9 cellular contexts compared by ENCODE assay signal in the genomic region with DNA sequence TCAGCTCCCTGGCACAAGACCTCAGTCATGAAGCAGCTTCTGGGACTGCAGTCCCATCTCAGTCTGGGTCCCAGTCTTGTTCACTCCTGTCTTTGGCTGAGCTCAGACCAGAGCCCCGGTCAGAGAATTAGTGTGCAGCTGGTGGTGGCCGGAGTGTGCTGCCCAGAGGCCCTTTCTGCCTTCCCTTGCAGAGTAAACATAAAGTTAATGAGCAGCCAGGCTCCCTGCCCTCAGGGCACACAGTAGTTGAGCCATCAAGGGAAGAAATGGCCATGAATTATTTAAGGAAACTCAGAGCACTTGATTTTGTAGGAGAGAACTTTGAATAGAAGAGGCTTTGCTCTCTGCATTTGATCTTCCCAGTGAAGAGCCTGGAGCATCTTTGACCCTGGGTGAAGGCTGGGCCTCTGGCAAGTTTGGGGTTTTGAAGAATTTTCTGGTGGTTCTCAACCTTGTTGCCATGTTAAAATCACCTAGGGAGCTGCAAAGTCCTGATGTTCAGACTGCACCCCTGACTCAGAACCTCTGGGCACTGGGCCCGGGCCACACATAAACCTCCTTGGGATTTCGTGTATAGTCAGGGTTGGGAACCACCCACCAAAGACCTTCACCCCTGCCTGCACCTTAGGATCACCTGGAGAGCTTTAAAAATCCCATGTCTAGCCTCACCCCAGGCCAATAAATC. TPM values are rescaled to one million over a fixed set of nuclear protein-coding genes. Genes with fewer than 3 reads are reported as not detected.
DNase-seq lines count a peak whose midpoint lies in the region; ATAC-seq, FAIRE-seq and TF ChIP-seq lines count a peak whose summit lies in the region.
"Had no signal": no experiment of that assay in that cellular context is flagged by ENCODE, and none has a peak within 500 bp of the region (broad histone marks: within the 10 kb centered on the region; RNA-seq: fewer than 3 reads in every experiment).

No MANE protein-coding gene starts in this region.

- no peaks in the 10 kb centered on the region for H3K9me3 Mint-ChIP-seq in CD4-positive, CD25-positive, alpha-beta regulatory T cell
- H3K9me3 Mint-ChIP-seq: stimulated activated naive CD8-positive, alpha-beta T cell treated with anti-CD3 and anti-CD28 coated beads, Interleukin-15, Interleukin-2, amounts not matched to agents 100 ng/mL and 50 ng/mL, for 24 hours had no signal

- no peak for TF ChIP-seq CTCF in mucosa of descending colon (IDR thresholded peaks at IDR 0.05)

- no peak for TF ChIP-seq POLR2A in H54 (IDR thresholded peaks at IDR 0.05; ENCODE audit: low read depth, low read length)

- no peak for DNase-seq in CD4-positive, CD25-positive, alpha-beta regulatory T cell
- DNase-seq in H7 (peak; percentile 19), T47D (ENCODE audit: low read depth in 1 of 2, low spot score in 1 of 2) (peak; percentile 45 to 80), mucosa of descending colon (peak in 2 of 3 donors; percentile 44 to 53), NCI-H526 treated with DMSO at 0.1 percent for 48 hours (lab: John Stamatoyannopoulos, UW) (no peak), H54 (ENCODE audit: insufficient read length, low spot score) (no peak)

- peaks cover 44% of the 10 kb centered on the region for H3K4me1 ChIP-seq in CD4-positive, CD25-positive, alpha-beta regulatory T cell (ENCODE audit: control insufficient read depth, insufficient read depth, low read length, poor library complexity, severe bottlenecking)
- H3K4me1 ChIP-seq in mucosa of descending colon (ENCODE audit: low read depth): peaks cover 23% of the 10 kb centered on the region

- no peaks in the 10 kb centered on the region for H3K36me3 ChIP-seq in CD4-positive, CD25-positive, alpha-beta regulatory T cell (ENCODE audit: control insufficient read depth, insufficient read depth, low read length)
- H3K36me3 ChIP-seq in H7 (replicated peaks; ENCODE audit: control insufficient read depth, insufficient read depth, low read length) (peaks cover 1% of the 10 kb centered on the region; the same call in 1 of the 2 replicates), mucosa of descending colon (ENCODE audit: low read depth) (no peaks in the 10 kb centered on the region)

- no peaks in the 10 kb centered on the region for H3K27me3 ChIP-seq in CD4-positive, CD25-positive, alpha-beta regulatory T cell (ENCODE audit: control insufficient read depth, insufficient read depth, low read length)
- no peaks in the 10 kb centered on the region for H3K27me3 ChIP-seq in H7 (ENCODE audit: control insufficient read depth, insufficient read depth, low read length)

- H3K4me1 Mint-ChIP-seq in CD4-positive, CD25-positive, alpha-beta regulatory T cell: peaks cover 6 to 79% (median 45%) of the 10 kb centered on the region in 4 donors

- intact Hi-C loops in mucosa of descending colon (cut with DNase I, micrococcal nuclease): no loop called here

- H3K9me3 ChIP-seq in CD4-positive, CD25-positive, alpha-beta regulatory T cell (ENCODE audit: control insufficient read depth in 2 of 2, low read length in 2 of 2): no peaks in the 10 kb centered on the region
- no peaks in the 10 kb centered on the region for H3K9me3 ChIP-seq in mucosa of descending colon

- no peak overlapping the region for H3K4me3 ChIP-seq in CD4-positive, CD25-positive, alpha-beta regulatory T cell (ENCODE audit: low read depth, low read length)
- H3K4me3 ChIP-seq in H7 (ENCODE audit: insufficient read depth, low read depth, low read length) (no peak overlapping the region), mucosa of descending colon (no peak overlapping the region)

- in situ Hi-C loops in T47D (cut with HindIII; ENCODE audit: low pct_unique_long_range_greater_than_20kb, low sequenced_read_pairs): no loop called here

- H3K27me3 Mint-ChIP-seq in CD4-positive, CD25-positive, alpha-beta regulatory T cell: no peaks in the 10 kb centered on the region

- no peak overlapping the region for H3K27ac ChIP-seq in CD4-positive, CD25-positive, alpha-beta regulatory T cell (ENCODE audit: insufficient read depth, low read length, poor library complexity, severe bottlenecking)

- H3K27ac Mint-ChIP-seq in CD4-positive, CD25-positive, alpha-beta regulatory T cell: peak overlapping the region; percentile 89 to 97 (median 96)
- H3K27ac Mint-ChIP-seq: stimulated activated naive CD8-positive, alpha-beta T cell treated with anti-CD3 and anti-CD28 coated beads, Interleukin-15, Interleukin-2, amounts not matched to agents 100 ng/mL and 50 ng/mL, for 24 hours had no signal

- peak overlapping the region; percentile 16 to 76 (median 48) for H3K4me3 Mint-ChIP-seq in CD4-positive, CD25-positive, alpha-beta regulatory T cell

- ATAC-seq in CD4-positive, CD25-positive, alpha-beta regulatory T cell (ENCODE audit: low read depth in 2 of 2): no peak
- peak; percentile 72 for ATAC-seq in mucosa of descending colon
- ATAC-seq in HG02840 (IDR thresholded peaks at IDR 0.05; ENCODE audit: low FRiP score, unreplicated experiment): no peak
- ATAC-seq in GM19351 (IDR thresholded peaks at IDR 0.05; ENCODE audit: unreplicated experiment): no peak

- FAIRE-seq in H54 (lab: Jason Lieb, UNC): no peak

- peaks cover 34% of the 10 kb centered on the region for H3K36me3 Mint-ChIP-seq in CD4-positive, CD25-positive, alpha-beta regulatory T cell

RNA-seq across cellular contexts. Expression of a gene that starts 26.4 kb away (rescaled TPM):
- total RNA-seq in CD4-positive, CD25-positive, alpha-beta regulatory T cell: 19.2 TPM
- polyA plus RNA-seq in CD4-positive, CD25-positive, alpha-beta regulatory T cell: 1 to 10 TPM; 1.2 to 2.7 (median 2.0) TPM
- 108 and 139 TPM in 2 replicates for total RNA-seq in H7 (2014; rRNA removed; shearing (Covaris generic))
- 10 to 100 TPM; 29.6 to 45.1 (median 35.9) TPM for total RNA-seq in mucosa of descending colon

RNA-seq across cellular contexts. Expression of a gene that starts 46.2 kb away (rescaled TPM):
- 32.9 TPM for total RNA-seq in CD4-positive, CD25-positive, alpha-beta regulatory T cell
- 10 to 100 TPM; 29.7 to 56.1 (median 32.4) TPM for polyA plus RNA-seq in CD4-positive, CD25-positive, alpha-beta regulatory T cell
- 36.8 and 38.8 TPM in 2 replicates for total RNA-seq in H7 (2014; rRNA removed; shearing (Covaris generic))
- total RNA-seq in mucosa of descending colon: 10 to 100 TPM; 46.2 to 94.3 (median 83.0) TPM

Comparison
In these comparisons a context has a peak if more than half of its experiments do, and no peak if none do; other contexts are left out.
1. DNase-seq: peak in H7 (single experiment), T47D (2 of 2) and mucosa of descending colon (2 of 3); none in CD4-positive, CD25-positive, alpha-beta regulatory T cell (0 of 3), NCI-H526 treated with DMSO at 0.1 percent for 48 hours (single experiment) and H54 (single experiment).